24 cellular contexts compared by ENCODE assay signal in genomic region chr20:39451386-39451785, GRCh38.
"Had no signal": no experiment of that assay in that cellular context is flagged by ENCODE, and none has a peak within 500 bp of the region (broad histone marks: within the 10 kb centered on the region; RNA-seq: fewer than 3 reads in every experiment).

No MANE protein-coding gene starts in this region.

- H3K36me3 ChIP-seq: Peyer's patch, SJCRH30 had no signal

- H3K4me2 ChIP-seq: KMS-11, PC-9 had no signal

- H2AFZ ChIP-seq: PC-9 had no signal

- ATAC-seq: K562, Right ventricle myocardium inferior, SK-N-SH treated with all-trans-retinoic acid at 6 μM for 48 hours had no signal

- H3K4me1 ChIP-seq: Peyer's patch, SJCRH30 had no signal

- H3K27ac Mint-ChIP-seq: IgD-negative memory B cell had no signal

- H3K27ac ChIP-seq: HL-60, KMS-11, PC-9, Peyer's patch, SJCRH30 had no signal

- H3K27me3 ChIP-seq: Peyer's patch had no signal

- H3K4me3 ChIP-seq: K562, PC-9, Peyer's patch, SJCRH30 had no signal

- H3K9me3 ChIP-seq: Peyer's patch, SJCRH30 had no signal

- H3K9ac ChIP-seq: KMS-11 had no signal

- DNase-seq: NCI-H1092, NCI-H1105 treated with DMSO at 0.1 percent for 48 hours, NCI-H1417 treated with DMSO at 0.1 percent for 48 hours, NCI-H146, NCI-H1694 treated with DMSO at 0.1 percent for 48 hours, NCI-H1930, NCI-H2081, NCI-H2171, NCI-H226, NCI-H446, NCI-H510A, NCI-H524 treated with DMSO at 0.1 percent for 48 hours, NCI-H69, NCI-H774, PC-9, Peyer's patch, SHP77 treated with DMSO at 0.1 percent for 48 hours, SJCRH30 had no signal
